In genomic region chr7:30285531-30286284, GRCh38 we compare ENCODE assay signal across 1 cellular context.
A peak's percentile ranks its signal among the peaks of the same experiment; 100 is the strongest.
TF ChIP-seq lines count a peak whose summit lies in the region.

No MANE protein-coding gene starts in this region.

TF ChIP-seq in HepG2, 621 proteins besides CTCF, POLR2A, EP300 and RAD21 (continued from another document):
- TF ChIP-seq ZNF142 (CRISPR knock-in tag; IDR thresholded peaks at IDR 0.05) (no peak), XBP1 (CRISPR knock-in tag; IDR thresholded peaks at IDR 0.05) (no peak), ZNF629 (CRISPR knock-in tag; conservative IDR thresholded peaks at IDR 0.05) (no peak), ASH2L (IDR thresholded peaks at IDR 0.05; ENCODE audit: insufficient read length, low read depth, low read length) (peak; percentile 32), HDAC1 (CRISPR knock-in tag; IDR thresholded peaks at IDR 0.05) (no peak; the same call in 1 of the 2 replicates), NR2F6 (IDR thresholded peaks at IDR 0.05) (no peak), NR2F6 (CRISPR knock-in tag; IDR thresholded peaks at IDR 0.05) (no peak), HCFC1 (IDR thresholded peaks at IDR 0.05; ENCODE audit: low read depth, low read length) (no peak), ARID4A (CRISPR knock-in tag; IDR thresholded peaks at IDR 0.05; ENCODE audit: borderline replicate concordance) (no peak), ZNF709 (CRISPR knock-in tag; IDR thresholded peaks at IDR 0.05) (no peak), RCOR2 (CRISPR knock-in tag; IDR thresholded peaks at IDR 0.05) (no peak), ZBTB21 (CRISPR knock-in tag; IDR thresholded peaks at IDR 0.05) (no peak), ISX (CRISPR knock-in tag; conservative IDR thresholded peaks at IDR 0.05) (no peak), SOX5 (CRISPR knock-in tag; IDR thresholded peaks at IDR 0.05; ENCODE audit: borderline replicate concordance) (no peak), DMAP1 (CRISPR knock-in tag; IDR thresholded peaks at IDR 0.05) (no peak), FOXJ3 (CRISPR knock-in tag; IDR thresholded peaks at IDR 0.05; ENCODE audit: borderline replicate concordance) (no peak), ZFY (CRISPR knock-in tag; IDR thresholded peaks at IDR 0.05) (0 out of 2 replicates have a peak, but pooled peaks have one; percentile 14), PHF21A (CRISPR knock-in tag; IDR thresholded peaks at IDR 0.05) (no peak), KAT2B (IDR thresholded peaks at IDR 0.05; ENCODE audit: borderline replicate concordance, low read depth, low read length) (no peak), ZNF770 (CRISPR knock-in tag; IDR thresholded peaks at IDR 0.05) (no peak), ZNF766 (CRISPR knock-in tag; IDR thresholded peaks at IDR 0.05; ENCODE audit: borderline replicate concordance) (no peak), ZSCAN29 (CRISPR knock-in tag; conservative IDR thresholded peaks at IDR 0.05) (peak; percentile 99), FOXA3 (CRISPR knock-in tag; IDR thresholded peaks at IDR 0.05) (no peak), SAP130 (CRISPR knock-in tag; IDR thresholded peaks at IDR 0.05; ENCODE audit: low read depth) (peak; percentile 65), ZNF367 (CRISPR knock-in tag; IDR thresholded peaks at IDR 0.05; ENCODE audit: borderline replicate concordance) (no peak), IRF9 (CRISPR knock-in tag; IDR thresholded peaks at IDR 0.05; ENCODE audit: borderline replicate concordance) (no peak), RBM22 (optimal IDR thresholded peaks at IDR 0.05; ENCODE audit: low read length) (no peak)
